10 cellular contexts compared by ENCODE assay signal in the genomic region with DNA sequence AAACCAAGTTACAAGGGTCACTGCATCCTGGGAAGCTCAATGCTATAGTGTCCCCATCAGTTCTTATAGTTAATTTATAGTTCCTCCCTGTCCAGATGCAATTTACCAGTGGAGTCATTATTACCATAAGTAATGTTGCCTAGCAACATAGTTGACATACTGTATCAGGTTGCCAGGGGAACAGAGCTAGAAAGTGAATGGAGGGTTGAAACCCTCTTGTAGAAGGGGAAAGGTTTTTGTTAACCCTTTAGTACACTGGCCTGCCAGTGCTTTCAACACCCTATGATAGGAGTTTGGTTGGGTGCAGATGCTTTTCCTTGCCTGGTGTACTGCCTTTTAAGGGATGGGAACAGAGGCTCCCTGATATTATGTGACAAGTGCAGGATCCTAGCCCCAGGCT. TPM values are rescaled to one million over a fixed set of nuclear protein-coding genes. Genes with fewer than 3 reads are reported as not detected.
A peak's percentile ranks its signal among the peaks of the same experiment; 100 is the strongest.
DNase-seq lines count a peak whose midpoint lies in the region; ATAC-seq and TF ChIP-seq lines count a peak whose summit lies in the region.
"Had no signal": no experiment of that assay in that cellular context is flagged by ENCODE, and none has a peak within 500 bp of the region (broad histone marks: within the 10 kb centered on the region; RNA-seq: fewer than 3 reads in every experiment).

No MANE protein-coding gene starts in this region.

- H3K4me3 ChIP-seq in RWPE2 (ENCODE audit: severe bottlenecking) (no peak overlapping the region), transverse colon (no peak overlapping the region)

- in situ Hi-C loops in transverse colon (cut with MboI; ENCODE audit: low pct_ligation_motif_present in 1 of 4, low pct_unique_long_range_greater_than_20kb in 1 of 4, low sequenced_read_pairs in 3 of 4) = no loop called here

- H3K9me3 ChIP-seq in RWPE2 (ENCODE audit: severe bottlenecking) (no peaks in the 10 kb centered on the region), transverse colon (no peaks in the 10 kb centered on the region)

- intact Hi-C loops in transverse colon (cut with DNase I; ENCODE audit: low total_unique reads) = no loop called here

- TF ChIP-seq EP300 in transverse colon (IDR thresholded peaks at IDR 0.05; ENCODE audit: low read depth) = no peak

- H3K27ac ChIP-seq in RWPE2 (ENCODE audit: poor library complexity, severe bottlenecking) (no peak overlapping the region), transverse colon (no peak overlapping the region)
- H3K27ac ChIP-seq: 22Rv1 had no signal

- TF ChIP-seq CTCF in RWPE2 (IDR thresholded peaks at IDR 0.05; ENCODE audit: poor library complexity, severe bottlenecking) (no peak), transverse colon (IDR thresholded peaks at IDR 0.05) (no peak)

- H3K4me1 ChIP-seq in RWPE2 (ENCODE audit: insufficient read depth, poor library complexity, severe bottlenecking) (no peaks in the 10 kb centered on the region), transverse colon (no peaks in the 10 kb centered on the region)

- no peak for TF ChIP-seq POLR2A in transverse colon (IDR thresholded peaks at IDR 0.05)

- no peaks in the 10 kb centered on the region for H3K36me3 ChIP-seq in RWPE2 (ENCODE audit: low read depth)
- no peaks in the 10 kb centered on the region for H3K36me3 ChIP-seq in transverse colon

- H3K27me3 ChIP-seq in RWPE2 (ENCODE audit: insufficient read depth, poor library complexity, severe bottlenecking) (no peaks in the 10 kb centered on the region), transverse colon (no peaks in the 10 kb centered on the region)

- DNase-seq in DMS 273 (lab: John Stamatoyannopoulos, UW; ENCODE audit: unreplicated experiment) (peak; percentile 78), DMS 273 treated with DMSO at 0.1 percent for 48 hours (lab: John Stamatoyannopoulos, UW) (no peak), NCI-H1105 (lab: John Stamatoyannopoulos, UW) (peak; percentile 21), RWPE2 (ENCODE audit: low spot score) (no peak), lung microvascular endothelial cell (ENCODE audit: low read depth in 2 of 2) (peak; percentile 17 to 35), transverse colon (no peak)

- 0 out of 3 replicates have a peak, but pooled peaks have one; percentile 10 for ATAC-seq in RWPE2 (ENCODE audit: low read depth)
- ATAC-seq in GM18520 (IDR thresholded peaks at IDR 0.05; ENCODE audit: unreplicated experiment) = no peak
- ATAC-seq in GM21786 (IDR thresholded peaks at IDR 0.05; ENCODE audit: unreplicated experiment) = no peak

RNA-seq across cellular contexts. Expression of a gene that starts 34.3 kb away (rescaled TPM):
- total RNA-seq in lung microvascular endothelial cell (9.6 and 11.9 TPM in 2 replicates), transverse colon (10 to 100 TPM in 2 of 4 donors, 1 to 10 TPM in 2; 1.8 to 33.7 (median 15.2) TPM)

RNA-seq across cellular contexts. Expression of a gene that starts 39.8 kb away (rescaled TPM):
- total RNA-seq in lung microvascular endothelial cell (under 0.01 TPM in 1 of 2 replicates, not detected in the other), transverse colon (10 to 100 TPM; 16.1 to 69.9 (median 30.5) TPM)

RNA-seq across cellular contexts. Expression of a gene that starts 58.1 kb away (rescaled TPM):
- total RNA-seq in lung microvascular endothelial cell (not detected in 2 replicates), transverse colon (10 to 100 TPM in 1 of 4 donors, 1 to 10 TPM in 3; 1.4 to 28.5 (median 7.1) TPM)
- total RNA-seq: T-helper 2 cell treated with Interferon-gamma antibody and Interleukin-4, amounts not matched to agents 100 ng/mL and 5 ng/mL, for 36 hours had no signal

Comparison
In these comparisons a context has a peak if more than half of its experiments do, and no peak if none do; other contexts are left out.
1. DNase-seq: peak in DMS 273 (single experiment), NCI-H1105 (single experiment) and lung microvascular endothelial cell (2 of 2); none in DMS 273 treated with DMSO at 0.1 percent for 48 hours (single experiment), RWPE2 (single experiment) and transverse colon (single experiment).
2. RNA of a gene that starts 39.8 kb away (total RNA-seq): 16.1 to 69.9 TPM in transverse colon; under 0.01 TPM in lung microvascular endothelial cell; every median in the first group is over 10 times any median in the second.